21 cellular contexts compared by ENCODE assay signal in the genomic region with DNA sequence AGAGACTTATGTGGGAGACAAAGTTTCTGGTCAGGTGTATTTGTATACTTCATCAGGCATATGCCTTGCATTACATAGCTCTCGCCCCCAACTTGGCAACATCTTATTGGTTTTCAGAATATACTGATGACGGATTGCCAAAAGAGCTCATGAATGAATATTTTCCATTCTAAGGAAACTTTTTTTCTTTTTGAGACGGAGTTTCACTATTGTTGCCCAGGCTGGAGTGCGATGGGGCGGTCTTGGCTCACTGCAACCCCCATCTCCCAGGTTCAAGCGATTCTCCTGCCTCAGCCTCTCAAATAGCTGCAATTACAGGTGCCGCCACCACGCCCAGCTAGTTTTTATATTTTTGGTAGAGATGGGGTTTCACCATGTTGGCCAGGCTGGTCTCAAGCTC. TPM values are rescaled to one million over a fixed set of nuclear protein-coding genes. Genes with fewer than 3 reads are reported as not detected.
A peak's percentile ranks its signal among the peaks of the same experiment; 100 is the strongest.
DNase-seq lines count a peak whose midpoint lies in the region; ATAC-seq and TF ChIP-seq lines count a peak whose summit lies in the region.
"Had no signal": no experiment of that assay in that cellular context is flagged by ENCODE, and none has a peak within 500 bp of the region (broad histone marks: within the 10 kb centered on the region; RNA-seq: fewer than 3 reads in every experiment).

No MANE protein-coding gene starts in this region.

- no peak overlapping the region for H3K23ac ChIP-seq in neuronal stem cell (ENCODE audit: low read depth, low read length, poor library complexity)

- in situ Hi-C loops in GM13977 (cut with MboI; ENCODE audit: low pct_unique_long_range_greater_than_20kb, low sequenced_read_pairs, unreplicated experiment), result no loop called here

- H3K4ac ChIP-seq in neuronal stem cell (ENCODE audit: low read length), result no peak overlapping the region

- H3K27me3 ChIP-seq in Karpas-422 (ENCODE audit: low read length) (no peaks in the 10 kb centered on the region), neuronal stem cell (ENCODE audit: control insufficient read depth in 3 of 3, insufficient read depth in 3 of 3, low read depth in 1 of 3, low read length in 3 of 3) (no peaks in the 10 kb centered on the region)

- no peak overlapping the region for H2AK5ac ChIP-seq in neuronal stem cell (ENCODE audit: low read depth, low read length)

- no peak overlapping the region for H3K4me3 Mint-ChIP-seq in natural killer cell
- H3K4me3 Mint-ChIP-seq in natural killer cell treated with Interleukin-12 subunit alpha and Interleukin-12 subunit beta and Interleukin-15 and Interleukin-18, amount 100 ng/mL, for 72 hours, result no peak overlapping the region
- H3K4me3 Mint-ChIP-seq in activated naive CD8-positive, alpha-beta T cell treated with anti-CD3 and anti-CD28 coated beads for 36 hours, result no peak overlapping the region

- no CpG with 5 or more reads among the region's 8 CpGs for WGBS in neuronal stem cell (ENCODE audit: extremely low coverage in 2 of 2, insufficient read length in 2 of 2, insufficient replicate concordance in 1 of 2), 2 donors

- no peaks in the 10 kb centered on the region for H3K9me2 ChIP-seq in Karpas-422 (replicated peaks; ENCODE audit: insufficient read depth, low read length)

- H3K18ac ChIP-seq in neuronal stem cell (ENCODE audit: low read length), result no peak overlapping the region

- H3K9me3 Mint-ChIP-seq in natural killer cell, result no peaks in the 10 kb centered on the region
- H3K9me3 Mint-ChIP-seq in natural killer cell treated with Interleukin-12 subunit alpha and Interleukin-12 subunit beta and Interleukin-15 and Interleukin-18, amount 100 ng/mL, for 72 hours, result no peaks in the 10 kb centered on the region
- no peaks in the 10 kb centered on the region for H3K9me3 Mint-ChIP-seq in activated naive CD8-positive, alpha-beta T cell treated with anti-CD3 and anti-CD28 coated beads for 36 hours
- H3K9me3 Mint-ChIP-seq: CD8-positive, alpha-beta memory T cell had no signal

- H3K4me2 ChIP-seq in Karpas-422 (ENCODE audit: low read depth, low read length, poor library complexity, severe bottlenecking) (no peak overlapping the region), neuronal stem cell (ENCODE audit: insufficient read depth, low read length, poor library complexity, severe bottlenecking) (no peak overlapping the region)
- H3K4me2 ChIP-seq: KMS-11 had no signal

- no peak overlapping the region for H2BK120ac ChIP-seq in neuronal stem cell (ENCODE audit: low read depth, low read length)

- H2BK5ac ChIP-seq in neuronal stem cell (ENCODE audit: low read length), result no peak overlapping the region

- peak overlapping the region; percentile 70 to 83 for H3K27ac Mint-ChIP-seq in natural killer cell
- H3K27ac Mint-ChIP-seq in natural killer cell treated with Interleukin-12 subunit alpha and Interleukin-12 subunit beta and Interleukin-15 and Interleukin-18, amount 100 ng/mL, for 72 hours, result peak overlapping the region in 1 of 2 donors; percentile 37
- peak overlapping the region; percentile 62 for H3K27ac Mint-ChIP-seq in activated naive CD8-positive, alpha-beta T cell treated with anti-CD3 and anti-CD28 coated beads for 36 hours

- no peak overlapping the region for H2BK15ac ChIP-seq in neuronal stem cell (ENCODE audit: low read length)

- no peak overlapping the region for H4K91ac ChIP-seq in neuronal stem cell (ENCODE audit: low read depth, low read length, poor library complexity)

- no peaks in the 10 kb centered on the region for H3K27me3 Mint-ChIP-seq in natural killer cell (ENCODE audit: low read depth in 2 of 2)
- no peaks in the 10 kb centered on the region for H3K27me3 Mint-ChIP-seq in natural killer cell treated with Interleukin-12 subunit alpha and Interleukin-12 subunit beta and Interleukin-15 and Interleukin-18, amount 100 ng/mL, for 72 hours
- no peaks in the 10 kb centered on the region for H3K27me3 Mint-ChIP-seq in activated naive CD8-positive, alpha-beta T cell treated with anti-CD3 and anti-CD28 coated beads for 36 hours
- H3K27me3 Mint-ChIP-seq: CD8-positive, alpha-beta memory T cell had no signal

- no peak overlapping the region for H4K8ac ChIP-seq in neuronal stem cell (ENCODE audit: low read depth, low read length)

- peaks cover 32 to 35% of the 10 kb centered on the region in 2 donors for H3K4me1 Mint-ChIP-seq in natural killer cell
- H3K4me1 Mint-ChIP-seq in natural killer cell treated with Interleukin-12 subunit alpha and Interleukin-12 subunit beta and Interleukin-15 and Interleukin-18, amount 100 ng/mL, for 72 hours (ENCODE audit: low read depth in 2 of 2), result peaks cover 38 to 44% of the 10 kb centered on the region in 2 donors
- H3K4me1 Mint-ChIP-seq in activated naive CD8-positive, alpha-beta T cell treated with anti-CD3 and anti-CD28 coated beads for 36 hours, result peaks cover 52% of the 10 kb centered on the region

- H2AFZ ChIP-seq in Karpas-422 (ENCODE audit: low read length) (no peak overlapping the region), neuronal stem cell (ENCODE audit: low read length) (no peak overlapping the region)

- peaks cover 29% of the 10 kb centered on the region for H4K20me1 ChIP-seq in Karpas-422 (ENCODE audit: insufficient read depth, low read depth, low read length)

- H3K9ac ChIP-seq in Karpas-422 (ENCODE audit: low read length) (no peak overlapping the region), neuronal stem cell (ENCODE audit: low read depth, low read length, poor library complexity) (no peak overlapping the region)
- H3K9ac ChIP-seq: KMS-11 had no signal

- H3K14ac ChIP-seq in neuronal stem cell (ENCODE audit: low read length), result no peak overlapping the region

- no peaks in the 10 kb centered on the region for H3K36me3 Mint-ChIP-seq in natural killer cell
- peaks cover 30% of the 10 kb centered on the region for H3K36me3 Mint-ChIP-seq in natural killer cell treated with Interleukin-12 subunit alpha and Interleukin-12 subunit beta and Interleukin-15 and Interleukin-18, amount 100 ng/mL, for 72 hours
- peaks cover 50% of the 10 kb centered on the region for H3K36me3 Mint-ChIP-seq in activated naive CD8-positive, alpha-beta T cell treated with anti-CD3 and anti-CD28 coated beads for 36 hours

- H3K79me1 ChIP-seq in neuronal stem cell (ENCODE audit: low read depth, low read length), result no peaks in the 10 kb centered on the region

- no peak overlapping the region for H3K27ac ChIP-seq in Karpas-422 (ENCODE audit: low read length)
- H3K27ac ChIP-seq in neuronal stem cell (replicated peaks; ENCODE audit: low read length), result no peak overlapping the region
- H3K27ac ChIP-seq: C4-2B, KMS-11 had no signal

- H3K36me3 ChIP-seq in Karpas-422 (ENCODE audit: insufficient read depth, low read length) (peaks cover 35% of the 10 kb centered on the region), neuronal stem cell (replicated peaks in 1 of 2; ENCODE audit: control insufficient read depth in 2 of 2, insufficient read depth in 2 of 2, low read length in 2 of 2) (peaks cover 11 to 47% of the 10 kb centered on the region in 2 donors)

- no peak for DNase-seq in natural killer cell
- no peak for DNase-seq in natural killer cell treated with Interleukin-12 subunit alpha and Interleukin-12 subunit beta and Interleukin-15 and Interleukin-18, amount 100 ng/mL, for 72 hours (ENCODE audit: low spot score)
- peak; percentile 44 for DNase-seq in Karpas-422
- no peak for DNase-seq in activated naive CD8-positive, alpha-beta T cell treated with anti-CD3 and anti-CD28 coated beads for 36 hours
- DNase-seq in GM13977 (ENCODE audit: low spot score), result no peak
- DNase-seq in neuronal stem cell (ENCODE audit: low spot score), result no peak
- DNase-seq: ACHN; Calu3; CD8-positive, alpha-beta memory T cell; NCI-H1105; NCI-H2029 treated with DMSO at 0.1 percent for 48 hours; NCI-H226; NCI-H524; NCI-H774; OCI-M1; SW 1271 had no signal

- H3K9me3 ChIP-seq in Karpas-422 (ENCODE audit: low read length) (no peaks in the 10 kb centered on the region), neuronal stem cell (replicated peaks in 1 of 2; ENCODE audit: control insufficient read depth in 2 of 2, insufficient read depth in 1 of 2, low read depth in 1 of 2, low read length in 2 of 2) (no peaks in the 10 kb centered on the region)

- ATAC-seq in natural killer cell (no peak), GM19452 (IDR thresholded peaks at IDR 0.05; ENCODE audit: unreplicated experiment) (no peak)
- no peak for ATAC-seq in natural killer cell treated with Interleukin-12 subunit alpha and Interleukin-12 subunit beta and Interleukin-15 and Interleukin-18, amount 100 ng/mL, for 72 hours
- ATAC-seq: HCT116, Right ventricle myocardium inferior had no signal

- H2BK12ac ChIP-seq in neuronal stem cell (ENCODE audit: low read length), result no peak overlapping the region

- H3K79me2 ChIP-seq in Karpas-422 (ENCODE audit: low read length), result peaks cover 12% of the 10 kb centered on the region

- H3K4me1 ChIP-seq in Karpas-422 (ENCODE audit: low read length) (peaks cover 36% of the 10 kb centered on the region), neuronal stem cell (ENCODE audit: control insufficient read depth in 2 of 2, insufficient read depth in 1 of 2, low read depth in 1 of 2, low read length in 2 of 2) (peaks cover 0 to under 1% of the 10 kb centered on the region in 2 donors)

- intact Hi-C loops in natural killer cell (cut with micrococcal nuclease), result no loop called here

- H3K4me3 ChIP-seq in Karpas-422 (ENCODE audit: low read length) (no peak overlapping the region), neuronal stem cell (ENCODE audit: low read length in 2 of 2) (no peak overlapping the region)

- no peak for TF ChIP-seq CTCF in natural killer cell (IDR thresholded peaks at IDR 0.05)
- no peak for TF ChIP-seq CTCF in GM13977 (IDR thresholded peaks at IDR 0.05; ENCODE audit: extremely low read depth, insufficient read depth, missing control alignments)

RNA-seq across cellular contexts. Expression of a gene that starts 6.0 kb away (rescaled TPM):
- 100 to 1,000 TPM; 124 to 197 (median 167) TPM for total RNA-seq in natural killer cell
- total RNA-seq in natural killer cell treated with Interleukin-12 subunit alpha and Interleukin-12 subunit beta and Interleukin-15 and Interleukin-18, amount 100 ng/mL, for 72 hours, result 100 to 1,000 TPM; 191 to 253 TPM
- 43.9 and 102 TPM in 2 replicates for total RNA-seq in Karpas-422 (2014; rRNA removed; shearing (Covaris generic); ENCODE audit: low replicate concordance)
- total RNA-seq in activated naive CD8-positive, alpha-beta T cell treated with anti-CD3 and anti-CD28 coated beads for 36 hours, result 100 to 1,000 TPM; 393 to 409 TPM
- polyA plus RNA-seq in neuronal stem cell (2013, experiment 1 of 2), result 86.0 TPM
- 89.2 TPM for polyA plus RNA-seq in neuronal stem cell (2013, experiment 2 of 2)
